ENCODE assay signal across 21 cellular contexts in the genomic region with DNA sequence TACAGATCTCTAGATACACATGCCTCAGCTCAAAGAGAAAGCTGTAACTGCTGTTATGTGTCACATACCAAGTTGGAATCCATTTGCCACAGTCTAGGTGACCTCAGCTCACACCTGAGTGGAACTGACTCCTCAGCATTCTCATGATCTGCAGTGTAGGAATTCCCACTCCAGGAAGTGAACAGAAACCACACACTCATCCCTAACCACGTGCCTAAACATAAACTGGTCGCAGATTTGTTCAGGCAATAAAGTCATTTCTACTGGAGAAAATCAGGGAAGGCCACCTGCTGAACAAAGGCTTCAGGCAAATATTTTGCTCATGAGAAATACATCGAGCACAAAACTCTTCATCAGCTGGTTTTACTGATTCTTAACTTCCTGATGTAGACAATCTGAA. TPM values are rescaled to one million over a fixed set of nuclear protein-coding genes. Genes with fewer than 3 reads are reported as not detected.
DNase-seq lines count a peak whose midpoint lies in the region; ATAC-seq and TF ChIP-seq lines count a peak whose summit lies in the region.
"Had no signal": no experiment of that assay in that cellular context is flagged by ENCODE, and none has a peak within 500 bp of the region (broad histone marks: within the 10 kb centered on the region; RNA-seq: fewer than 3 reads in every experiment).

No MANE protein-coding gene starts in this region.

- no peak for TF ChIP-seq POLR2A in breast epithelium (IDR thresholded peaks at IDR 0.05)
- no peak for TF ChIP-seq POLR2A in stomach (IDR thresholded peaks at IDR 0.05)

- H3K9me3 ChIP-seq in Caco-2 (no peaks in the 10 kb centered on the region), breast epithelium (no peaks in the 10 kb centered on the region), lower lobe of right lung (no peaks in the 10 kb centered on the region), stomach (no peaks in the 10 kb centered on the region)
- H3K9me3 ChIP-seq: psoas muscle, SK-N-SH, uterus had no signal

- CTCF ChIA-PET in Caco-2 (lab: Charles Lee): no interaction called here

- no peak overlapping the region for H3K4me3 Mint-ChIP-seq in Caco-2 (ENCODE audit: unreplicated experiment)
- H3K4me3 Mint-ChIP-seq: activated CD4-positive, alpha-beta memory T cell treated with anti-CD3 and anti-CD28 coated beads for 36 hours; activated naive CD8-positive, alpha-beta T cell treated with anti-CD3 and anti-CD28 coated beads, Interleukin-2, amount 10 ng/mL, durations not matched to agents 7 days and 5 days; CD4-positive, alpha-beta T cell; GM23338; stimulated activated naive CD8-positive, alpha-beta T cell treated with anti-CD3 and anti-CD28 coated beads, Interleukin-15, Interleukin-2, amounts not matched to agents 100 ng/mL and 50 ng/mL, for 24 hours had no signal

- no peaks in the 10 kb centered on the region for H3K9me3 Mint-ChIP-seq in Caco-2 (ENCODE audit: unreplicated experiment)
- H3K9me3 Mint-ChIP-seq: stimulated activated naive CD8-positive, alpha-beta T cell treated with anti-CD3 and anti-CD28 coated beads, Interleukin-15, Interleukin-2, amounts not matched to agents 100 ng/mL and 50 ng/mL, for 24 hours had no signal

- TF ChIP-seq RAD21 in Ishikawa (IDR thresholded peaks at IDR 0.05; ENCODE audit: low read depth): no peak

- H3K36me3 ChIP-seq in Caco-2 (ENCODE audit: control insufficient read depth, insufficient read depth, low read length) (no peaks in the 10 kb centered on the region), breast epithelium (no peaks in the 10 kb centered on the region), lower lobe of right lung (no peaks in the 10 kb centered on the region), stomach (no peaks in the 10 kb centered on the region)
- H3K36me3 ChIP-seq: uterus had no signal

- H3K27me3 ChIP-seq in Caco-2 (replicated peaks; ENCODE audit: control insufficient read depth, insufficient read depth, low read length) (no peaks in the 10 kb centered on the region; the same call in 1 of the 2 replicates), breast epithelium (no peaks in the 10 kb centered on the region), lower lobe of right lung (ENCODE audit: low read depth) (no peaks in the 10 kb centered on the region), stomach (no peaks in the 10 kb centered on the region)
- H3K27me3 ChIP-seq: uterus had no signal

- no TSS peak for BruUV-seq in Caco-2 (replicated peaks; lab: Mats Ljungman, UMichigan)

- H3K27ac ChIP-seq in breast epithelium: peak overlapping the region; percentile 25 to 26
- no peak overlapping the region for H3K27ac ChIP-seq in lower lobe of right lung
- H3K27ac ChIP-seq in stomach: no peak overlapping the region
- H3K27ac ChIP-seq: psoas muscle, uterus had no signal

- ATAC-seq in lower lobe of right lung: peak; percentile 81 to 86
- ATAC-seq: GM23338, left ventricle myocardium superior, psoas muscle had no signal

- H3K4me1 ChIP-seq in Caco-2: peaks cover 13% of the 10 kb centered on the region
- no peaks in the 10 kb centered on the region for H3K4me1 ChIP-seq in breast epithelium
- no peaks in the 10 kb centered on the region for H3K4me1 ChIP-seq in lower lobe of right lung
- no peaks in the 10 kb centered on the region for H3K4me1 ChIP-seq in stomach
- H3K4me1 ChIP-seq: psoas muscle, uterus had no signal

- TF ChIP-seq EP300 in Ishikawa (IDR thresholded peaks at IDR 0.05; ENCODE audit: borderline replicate concordance) (no peak), stomach (IDR thresholded peaks at IDR 0.05) (no peak)

- H3K36me3 Mint-ChIP-seq in Caco-2 (ENCODE audit: insufficient read depth, unreplicated experiment): no peaks in the 10 kb centered on the region
- H3K36me3 Mint-ChIP-seq: activated naive CD8-positive, alpha-beta T cell treated with anti-CD3 and anti-CD28 coated beads, Interleukin-2, amount 10 ng/mL, durations not matched to agents 7 days and 5 days had no signal

- H3K27me3 Mint-ChIP-seq in Caco-2 (ENCODE audit: insufficient read depth, unreplicated experiment): no peaks in the 10 kb centered on the region

- POLR2A ChIA-PET in Caco-2 (lab: Charles Lee): no interaction called here

- peak overlapping the region; percentile 45 for H3K27ac Mint-ChIP-seq in Caco-2 (ENCODE audit: unreplicated experiment)
- H3K27ac Mint-ChIP-seq: activated CD4-positive, alpha-beta memory T cell treated with anti-CD3 and anti-CD28 coated beads for 36 hours; activated naive CD8-positive, alpha-beta T cell treated with anti-CD3 and anti-CD28 coated beads, Interleukin-2, amount 10 ng/mL, durations not matched to agents 7 days and 5 days; CD4-positive, alpha-beta T cell; GM23338; stimulated activated naive CD8-positive, alpha-beta T cell treated with anti-CD3 and anti-CD28 coated beads, Interleukin-15, Interleukin-2, amounts not matched to agents 100 ng/mL and 50 ng/mL, for 24 hours had no signal

- peaks cover 6% of the 10 kb centered on the region for H3K4me1 Mint-ChIP-seq in Caco-2 (ENCODE audit: low read depth, unreplicated experiment)
- H3K4me1 Mint-ChIP-seq: activated naive CD8-positive, alpha-beta T cell treated with anti-CD3 and anti-CD28 coated beads, Interleukin-2, amount 10 ng/mL, durations not matched to agents 7 days and 5 days had no signal

- WGBS in stomach, 5 donors: 46 to 60% (median 60%) methylated on average over 3 of the region's 3 CpGs

- no peak for TF ChIP-seq CTCF in Caco-2 (IDR thresholded peaks at IDR 0.05; ENCODE audit: insufficient read depth in 1 of 2, low read depth in 1 of 2, low read length in 1 of 2, severe bottlenecking in 1 of 2, unreplicated experiment in 1 of 2)
- no peak for TF ChIP-seq CTCF in breast epithelium (IDR thresholded peaks at IDR 0.05)
- no peak for TF ChIP-seq CTCF in lower lobe of right lung (IDR thresholded peaks at IDR 0.05)
- no peak for TF ChIP-seq CTCF in stomach (IDR thresholded peaks at IDR 0.05)

- intact Hi-C loops in Caco-2 (cut with micrococcal nuclease; ENCODE audit: unreplicated experiment): no loop called here
- intact Hi-C loops in breast epithelium (cut with DNase I; ENCODE audit: low total_unique reads): no loop called here
- intact Hi-C loops in lower lobe of right lung (cut with DNase I): no loop called here
- intact Hi-C loops in stomach (cut with DNase I; ENCODE audit: low total_unique reads): no loop called here

- DNase-seq in Caco-2 (no peak), breast epithelium (ENCODE audit: low spot score in 2 of 2) (no peak), lower lobe of right lung (no peak), stomach (no peak), DMS114 treated with DMSO at 0.1 percent for 48 hours (lab: John Stamatoyannopoulos, UW; ENCODE audit: unreplicated experiment) (no peak), NAMALWA (ENCODE audit: low spot score) (no peak), NCI-H510A treated with DMSO at 0.1 percent for 48 hours (lab: John Stamatoyannopoulos, UW) (no peak)
- DNase-seq: activated CD4-positive, alpha-beta memory T cell treated with anti-CD3 and anti-CD28 coated beads for 36 hours; activated naive CD8-positive, alpha-beta T cell treated with anti-CD3 and anti-CD28 coated beads, Interleukin-2, amount 10 ng/mL, durations not matched to agents 7 days and 5 days; CD4-positive, alpha-beta T cell; central memory CD4-positive, alpha-beta T cell; effector CD4-positive, alpha-beta T cell; Kasumi-1; left ventricle myocardium superior; NCI-H187 treated with DMSO at 0.1 percent for 48 hours; psoas muscle; SK-N-SH; uterus had no signal

- H3K4me3 ChIP-seq in Caco-2 (ENCODE audit: low read depth, low read length): no peak overlapping the region
- no peak overlapping the region for H3K4me3 ChIP-seq in breast epithelium
- no peak overlapping the region for H3K4me3 ChIP-seq in lower lobe of right lung
- H3K4me3 ChIP-seq in stomach: no peak overlapping the region
- H3K4me3 ChIP-seq: GM23338, psoas muscle, uterus had no signal

TF ChIP-seq in Ishikawa, 13 proteins besides CTCF, POLR2A, EP300 and RAD21 (continues in another document):
- no peak for TF ChIP-seq CEBPB (IDR thresholded peaks at IDR 0.05)
- no peak for TF ChIP-seq ZBTB7A (IDR thresholded peaks at IDR 0.05; ENCODE audit: low read depth)
- TF ChIP-seq EGR1 (IDR thresholded peaks at IDR 0.05): no peak
- TF ChIP-seq FOXM1 (IDR thresholded peaks at IDR 0.05; ENCODE audit: borderline replicate concordance, low read depth): no peak
- TF ChIP-seq TCF12 (IDR thresholded peaks at IDR 0.05; ENCODE audit: low read depth): no peak
- TF ChIP-seq, protein P1, sequence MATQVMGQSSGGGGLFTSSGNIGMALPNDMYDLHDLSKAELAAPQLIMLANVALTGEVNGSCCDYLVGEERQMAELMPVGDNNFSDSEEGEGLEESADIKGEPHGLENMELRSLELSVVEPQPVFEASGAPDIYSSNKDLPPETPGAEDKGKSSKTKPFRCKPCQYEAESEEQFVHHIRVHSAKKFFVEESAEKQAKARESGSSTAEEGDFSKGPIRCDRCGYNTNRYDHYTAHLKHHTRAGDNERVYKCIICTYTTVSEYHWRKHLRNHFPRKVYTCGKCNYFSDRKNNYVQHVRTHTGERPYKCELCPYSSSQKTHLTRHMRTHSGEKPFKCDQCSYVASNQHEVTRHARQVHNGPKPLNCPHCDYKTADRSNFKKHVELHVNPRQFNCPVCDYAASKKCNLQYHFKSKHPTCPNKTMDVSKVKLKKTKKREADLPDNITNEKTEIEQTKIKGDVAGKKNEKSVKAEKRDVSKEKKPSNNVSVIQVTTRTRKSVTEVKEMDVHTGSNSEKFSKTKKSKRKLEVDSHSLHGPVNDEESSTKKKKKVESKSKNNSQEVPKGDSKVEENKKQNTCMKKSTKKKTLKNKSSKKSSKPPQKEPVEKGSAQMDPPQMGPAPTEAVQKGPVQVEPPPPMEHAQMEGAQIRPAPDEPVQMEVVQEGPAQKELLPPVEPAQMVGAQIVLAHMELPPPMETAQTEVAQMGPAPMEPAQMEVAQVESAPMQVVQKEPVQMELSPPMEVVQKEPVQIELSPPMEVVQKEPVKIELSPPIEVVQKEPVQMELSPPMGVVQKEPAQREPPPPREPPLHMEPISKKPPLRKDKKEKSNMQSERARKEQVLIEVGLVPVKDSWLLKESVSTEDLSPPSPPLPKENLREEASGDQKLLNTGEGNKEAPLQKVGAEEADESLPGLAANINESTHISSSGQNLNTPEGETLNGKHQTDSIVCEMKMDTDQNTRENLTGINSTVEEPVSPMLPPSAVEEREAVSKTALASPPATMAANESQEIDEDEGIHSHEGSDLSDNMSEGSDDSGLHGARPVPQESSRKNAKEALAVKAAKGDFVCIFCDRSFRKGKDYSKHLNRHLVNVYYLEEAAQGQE (IDR thresholded peaks at IDR 0.05; ENCODE audit: low read depth): no peak
- peak; percentile 29; the same call in 1 of the 2 replicates for TF ChIP-seq TEAD4 (IDR thresholded peaks at IDR 0.05)
- TF ChIP-seq NFIC (IDR thresholded peaks at IDR 0.05): no peak

RNA-seq across cellular contexts. Expression of gene ZMYND11, which starts 23.0 kb away (rescaled TPM):
- total RNA-seq in Caco-2 (2022) (101 TPM in 2 replicates), breast epithelium (10 to 100 TPM; 73.7 to 96.2 (median 83.7) TPM), lower lobe of right lung (68.9 TPM), stomach (100 to 1,000 TPM in 2 of 5 donors, 10 to 100 TPM in 3; 11.9 to 288 (median 88.1) TPM)
- polyA plus RNA-seq in stomach: 10 to 100 TPM; 26.6 to 45.5 (median 34.0) TPM

Comparison
In these comparisons a context has a peak if more than half of its experiments do, and no peak if none do; other contexts are left out.
1. H3K27ac ChIP-seq: peak in breast epithelium (2 of 2); none in lower lobe of right lung (single experiment) and stomach (0 of 5).